Comparison of ENCODE assay signal across 20 cellular contexts in genomic region chr5:5605170-5605764, GRCh38.
DNase-seq lines count a peak whose midpoint lies in the region; ATAC-seq, FAIRE-seq and TF ChIP-seq lines count a peak whose summit lies in the region.
"Had no signal": no experiment of that assay in that cellular context is flagged by ENCODE, and none has a peak within 500 bp of the region (broad histone marks: within the 10 kb centered on the region; RNA-seq: fewer than 3 reads in every experiment).

No MANE protein-coding gene starts in this region.

- no peaks in the 10 kb centered on the region for H3K36me3 Mint-ChIP-seq in glutamatergic neuron (ENCODE audit: unreplicated experiment)
- H3K36me3 Mint-ChIP-seq: CD4-positive, alpha-beta memory T cell had no signal

- H3K27ac ChIP-seq in PC-9 (no peak overlapping the region), K562 (ENCODE audit: extremely low read depth, low read depth, low read length) (no peak overlapping the region), smooth muscle cell (ENCODE audit: low read depth) (peak overlapping the region; percentile 28), coronary artery (no peak overlapping the region)
- H3K27ac ChIP-seq: SK-N-MC had no signal

- POLR2A ChIA-PET in PC-9 (lab: Charles Lee; ENCODE audit: unreplicated experiment) = no interaction called here
- POLR2A ChIA-PET in K562 (lab: Yijun Ruan, JAX) = no interaction called here

- no peak for FAIRE-seq in K562 (lab: Jason Lieb, UNC)
- FAIRE-seq: GM12892 had no signal

- H3K4me1 ChIP-seq in PC-9 (replicated peaks; ENCODE audit: insufficient read depth) = no peaks in the 10 kb centered on the region
- no peaks in the 10 kb centered on the region for H3K4me1 ChIP-seq in K562 (replicated peaks in 1 of 2; ENCODE audit: control insufficient read depth in 2 of 2, insufficient read depth in 2 of 2, low read length in 2 of 2)
- H3K4me1 ChIP-seq in smooth muscle cell (ENCODE audit: low read depth) = no peaks in the 10 kb centered on the region

- H2AFZ ChIP-seq in PC-9 (peak overlapping the region; percentile 9; the same call in 1 of the 2 replicates), K562 (ENCODE audit: low read depth, low read length) (peak overlapping the region; percentile 35; the same call in 1 of the 2 replicates), smooth muscle cell (ENCODE audit: low read depth) (peak overlapping the region; percentile 33)

- H3K4me3 Mint-ChIP-seq in glutamatergic neuron (ENCODE audit: unreplicated experiment) = no peak overlapping the region
- H3K4me3 Mint-ChIP-seq: CD4-positive, alpha-beta memory T cell had no signal

- no peak for TF ChIP-seq CTCF in PC-9 (conservative IDR thresholded peaks at IDR 0.05)
- TF ChIP-seq CTCF in K562 (IDR thresholded peaks at IDR 0.05 in 2 of 3, conservative IDR thresholded peaks at IDR 0.05 in 1 of 3; ENCODE audit: insufficient read depth in 2 of 3, low read depth in 1 of 3, low read length in 3 of 3) = no peak
- TF ChIP-seq CTCF in smooth muscle cell (IDR thresholded peaks at IDR 0.05; ENCODE audit: borderline replicate concordance, insufficient read depth, poor library complexity, severe bottlenecking) = no peak
- no peak for TF ChIP-seq CTCF in glutamatergic neuron (IDR thresholded peaks at IDR 0.05; ENCODE audit: partially characterized antibody, unreplicated experiment)
- TF ChIP-seq CTCF in coronary artery (IDR thresholded peaks at IDR 0.05) = no peak

- TF ChIP-seq EP300 in K562 (IDR thresholded peaks at IDR 0.05; ENCODE audit: low read length) = no peak

- no peaks in the 10 kb centered on the region for H3K36me3 ChIP-seq in PC-9 (ENCODE audit: low read depth)
- H3K36me3 ChIP-seq in K562 (ENCODE audit: control insufficient read depth, insufficient read depth, low read length) = no peaks in the 10 kb centered on the region
- no peaks in the 10 kb centered on the region for H3K36me3 ChIP-seq in smooth muscle cell (ENCODE audit: low read depth)

- intact Hi-C loops in PC-9 (cut with micrococcal nuclease; ENCODE audit: unreplicated experiment) = no loop called here
- intact Hi-C loops in K562 (cut with micrococcal nuclease) = no loop called here

- no peaks in the 10 kb centered on the region for H3K9me3 Mint-ChIP-seq in glutamatergic neuron (ENCODE audit: unreplicated experiment)

- H3K9ac ChIP-seq in K562 (ENCODE audit: insufficient read depth in 1 of 2, low read depth in 2 of 2, low read length in 2 of 2) = no peak overlapping the region
- H3K9ac ChIP-seq in smooth muscle cell (ENCODE audit: low read depth) = no peak overlapping the region

- in situ Hi-C loops in K562 (cut with MboI) = no loop called here

- H3F3A ChIP-seq in PC-9 (ENCODE audit: insufficient read depth, low read depth) = no peaks in the 10 kb centered on the region
- H3F3A ChIP-seq in smooth muscle cell (ENCODE audit: low read depth) = no peaks in the 10 kb centered on the region

- H3K4me3 ChIP-seq in PC-9 (no peak overlapping the region), K562 (no peak overlapping the region), smooth muscle cell (no peak overlapping the region), coronary artery (no peak overlapping the region)
- H3K4me3 ChIP-seq: SK-N-MC had no signal

- DNase-seq in H4 (ENCODE audit: low spot score) = peak; percentile 44
- DNase-seq in PC-9 = no peak
- peak in 1 of 4 experiments; percentile 15 for DNase-seq in K562 (ENCODE audit: extremely low read depth in 1 of 4, low spot score in 3 of 4)
- no peak for DNase-seq in smooth muscle cell (lab: John Stamatoyannopoulos, UW; ENCODE audit: unreplicated experiment)
- DNase-seq in glutamatergic neuron = no peak
- DNase-seq in coronary artery (ENCODE audit: low spot score) = no peak
- DNase-seq: CD4-positive, alpha-beta memory T cell; GF-D8; HCEC 1CT; KBM-7; NCI-H1436; NCI-H2029; NCI-H2171; NCI-H446; NCI-H69; NK-92 treated with Interleukin-12 subunit alpha and Interleukin-12 subunit beta, amount 100 ng/mL, for 24 hours; T-helper 1 cell had no signal

- BruUV-seq in PC-9 (replicated peaks; lab: Mats Ljungman, UMichigan) (no TSS peak), K562 (replicated peaks; lab: Mats Ljungman, UMichigan) (no TSS peak)

- ATAC-seq in K562 (peak; percentile 57; the same call in 2 of the 3 replicates), GM21717 (IDR thresholded peaks at IDR 0.05; ENCODE audit: unreplicated experiment) (no peak)

- no peaks in the 10 kb centered on the region for H3K4me1 Mint-ChIP-seq in glutamatergic neuron (ENCODE audit: low read depth, unreplicated experiment)
- H3K4me1 Mint-ChIP-seq: CD4-positive, alpha-beta memory T cell had no signal

- no peaks in the 10 kb centered on the region for H3K9me2 ChIP-seq in PC-9 (ENCODE audit: insufficient read depth)

- H3K79me2 ChIP-seq in PC-9 (ENCODE audit: low read depth) = no peaks in the 10 kb centered on the region
- H3K79me2 ChIP-seq in K562 (ENCODE audit: control insufficient read depth, insufficient read depth, low read length) = no peaks in the 10 kb centered on the region
- H3K79me2 ChIP-seq in smooth muscle cell (ENCODE audit: low read depth) = no peaks in the 10 kb centered on the region

- no peak overlapping the region for H3K27ac Mint-ChIP-seq in glutamatergic neuron (ENCODE audit: unreplicated experiment)
- H3K27ac Mint-ChIP-seq: CD4-positive, alpha-beta memory T cell had no signal

- peak overlapping the region; percentile 21; the same call in 1 of the 2 replicates for H3K4me2 ChIP-seq in PC-9
- peak overlapping the region; percentile 48 for H3K4me2 ChIP-seq in K562 (ENCODE audit: insufficient read depth, low read length)
- H3K4me2 ChIP-seq in smooth muscle cell = no peak overlapping the region

- H3K9me3 ChIP-seq in PC-9 (ENCODE audit: insufficient read depth, low read depth) (no peaks in the 10 kb centered on the region), K562 (replicated peaks; ENCODE audit: control insufficient read depth, insufficient read depth, low read depth, low read length) (no peaks in the 10 kb centered on the region), smooth muscle cell (replicated peaks; ENCODE audit: low read depth) (no peaks in the 10 kb centered on the region)

- H3K9me1 ChIP-seq in K562 (ENCODE audit: control insufficient read depth, insufficient read depth, low read length) = no peaks in the 10 kb centered on the region

- peaks cover 12% of the 10 kb centered on the region for H3K27me3 ChIP-seq in PC-9 (ENCODE audit: insufficient read depth, low read depth)
- peaks cover 0 to 3% of the 10 kb centered on the region in 2 experiments; a peak in 1 of 5 replicates for H3K27me3 ChIP-seq in K562 (ENCODE audit: control insufficient read depth in 2 of 2, insufficient read depth in 2 of 2, low read length in 2 of 2)
- no peaks in the 10 kb centered on the region for H3K27me3 ChIP-seq in smooth muscle cell (ENCODE audit: low read depth)

- no peaks in the 10 kb centered on the region for H4K20me1 ChIP-seq in PC-9 (ENCODE audit: insufficient read depth)
- H4K20me1 ChIP-seq in K562 (replicated peaks; ENCODE audit: control insufficient read depth, insufficient read depth, low read length) = no peaks in the 10 kb centered on the region
- no peaks in the 10 kb centered on the region for H4K20me1 ChIP-seq in smooth muscle cell (ENCODE audit: low read depth)

- CTCF ChIA-PET in PC-9 (lab: Charles Lee) = no interaction called here
- CTCF ChIA-PET in K562 (lab: Yijun Ruan, JAX; ENCODE audit: low intra/inter-chr PET ratio) = no interaction called here

- TF ChIP-seq POLR2A in K562 (conservative IDR thresholded peaks at IDR 0.05) = no peak

- 4% methylated on average over 15 of the region's 15 CpGs for WGBS in K562 (ENCODE audit: insufficient coverage, low coverage, missing lambda C conversion rate)
- WGBS in smooth muscle cell (ENCODE audit: low lambda C conversion rate) = 59% methylated on average over 15 of the region's 15 CpGs

- peaks cover 2% of the 10 kb centered on the region for H3K27me3 Mint-ChIP-seq in glutamatergic neuron (ENCODE audit: unreplicated experiment)

- no peak for TF ChIP-seq RAD21 in K562 (CRISPR knock-in tag; conservative IDR thresholded peaks at IDR 0.05 in 1 of 2, IDR thresholded peaks at IDR 0.05 in 1 of 2)

TF ChIP-seq in K562, 482 proteins besides CTCF, POLR2A, EP300 and RAD21 (continues in another document):
- TF ChIP-seq SMARCA4 (IDR thresholded peaks at IDR 0.05) = peak; percentile 14; the same call in 1 of the 2 replicates
- TF ChIP-seq FOXJ3 (CRISPR knock-in tag; IDR thresholded peaks at IDR 0.05) = no peak
- peak; percentile 95 for TF ChIP-seq ZNF584 (CRISPR knock-in tag; IDR thresholded peaks at IDR 0.05; ENCODE audit: low read depth)
- TF ChIP-seq L3MBTL2 (IDR thresholded peaks at IDR 0.05) = peak; percentile 79; the same call in 1 of the 2 replicates
- peak; percentile 33; the same call in 1 of the 2 replicates for TF ChIP-seq CREM (IDR thresholded peaks at IDR 0.05; ENCODE audit: low read depth)
- TF ChIP-seq NEUROD1 (IDR thresholded peaks at IDR 0.05; ENCODE audit: borderline replicate concordance, low read depth, low read length, partially characterized antibody) = peak; percentile 18
- 0 out of 2 replicates have a peak, but pooled peaks have one; percentile 23 for TF ChIP-seq ZNF41 (CRISPR knock-in tag; conservative IDR thresholded peaks at IDR 0.05)
- peak; percentile 56; the same call in 1 of the 2 replicates for TF ChIP-seq ARID1B (IDR thresholded peaks at IDR 0.05)
- no peak for TF ChIP-seq RBM39 (optimal IDR thresholded peaks at IDR 0.05; ENCODE audit: low read depth, low read length)
- TF ChIP-seq CXXC5 (CRISPR knock-in tag; IDR thresholded peaks at IDR 0.05) = 0 out of 2 replicates have a peak, but pooled peaks have one; percentile 17
- TF ChIP-seq ZZZ3 (IDR thresholded peaks at IDR 0.05) = no peak
- TF ChIP-seq HLTF (IDR thresholded peaks at IDR 0.05) = no peak
- TF ChIP-seq ZNF766 (CRISPR knock-in tag; conservative IDR thresholded peaks at IDR 0.05) = no peak; the same call in 1 of the 2 replicates
- peak; percentile 92 for TF ChIP-seq ZNF589 (CRISPR knock-in tag; IDR thresholded peaks at IDR 0.05; ENCODE audit: low read depth)
- TF ChIP-seq TFAP4 (CRISPR knock-in tag; IDR thresholded peaks at IDR 0.05; ENCODE audit: borderline replicate concordance) = peak; percentile 68; the same call in 1 of the 2 replicates
- peak; percentile 50; the same call in 1 of the 2 replicates for TF ChIP-seq KLF6 (CRISPR knock-in tag; IDR thresholded peaks at IDR 0.05; ENCODE audit: borderline replicate concordance)
- TF ChIP-seq CHD1 (IDR thresholded peaks at IDR 0.05; ENCODE audit: low read length) = no peak
- TF ChIP-seq MTF1 (CRISPR knock-in tag; IDR thresholded peaks at IDR 0.05; ENCODE audit: borderline replicate concordance) = no peak
